In genomic region chr17:53135969-53136368, GRCh38 we compare ENCODE assay signal across 21 cellular contexts.
A peak's percentile ranks its signal among the peaks of the same experiment; 100 is the strongest.
DNase-seq lines count a peak whose midpoint lies in the region; FAIRE-seq and TF ChIP-seq lines count a peak whose summit lies in the region.
"Had no signal": no experiment of that assay in that cellular context is flagged by ENCODE, and none has a peak within 500 bp of the region (broad histone marks: within the 10 kb centered on the region; RNA-seq: fewer than 3 reads in every experiment).

No MANE protein-coding gene starts in this region.

- dilution Hi-C loops in endothelial cell of umbilical vein (cut with MboI; ENCODE audit: extremely low pct_ligation_motif_present, low sequenced_read_pairs), result no loop called here

- no peaks in the 10 kb centered on the region for H3K36me3 Mint-ChIP-seq in mesothelial cell of epicardium
- H3K36me3 Mint-ChIP-seq: CD14-positive monocyte; CD4-positive, alpha-beta memory T cell had no signal

- CTCF ChIA-PET in endothelial cell of umbilical vein (lab: Charles Lee), result no interaction called here

- H3K27me3 ChIP-seq in BE2C (no peaks in the 10 kb centered on the region), endothelial cell of umbilical vein (ENCODE audit: control insufficient read depth in 2 of 2, insufficient read depth in 2 of 2, low read length in 2 of 2) (no peaks in the 10 kb centered on the region)
- H3K27me3 ChIP-seq: BLaER1 had no signal

- no peaks in the 10 kb centered on the region for H3K9me1 ChIP-seq in endothelial cell of umbilical vein (replicated peaks; ENCODE audit: control insufficient read depth, extremely low read depth, insufficient read depth, low read length)

- BruUV-seq in endothelial cell of umbilical vein (replicated peaks; lab: Mats Ljungman, UMichigan), result no TSS peak

- POLR2A ChIA-PET in endothelial cell of umbilical vein (lab: Charles Lee), result no interaction called here

- peak overlapping the region; percentile 33 for H2AFZ ChIP-seq in endothelial cell of umbilical vein (ENCODE audit: low read depth, low read length)

- H3K36me3 ChIP-seq in BE2C (no peaks in the 10 kb centered on the region), endothelial cell of umbilical vein (ENCODE audit: control insufficient read depth in 2 of 2, extremely low read depth in 1 of 2, insufficient read depth in 2 of 2, low read length in 2 of 2) (no peaks in the 10 kb centered on the region)
- H3K36me3 ChIP-seq: BLaER1, HAP-1 had no signal

- TF ChIP-seq POLR2A in endothelial cell of umbilical vein (IDR thresholded peaks at IDR 0.05; ENCODE audit: low read depth, low read length), result no peak

- DNase-seq in BE2C (peak; percentile 65), SK-N-DZ (ENCODE audit: low spot score) (peak; percentile 89), endothelial cell of umbilical vein (ENCODE audit: low read depth, low spot score) (no peak), mesothelial cell of epicardium (ENCODE audit: low spot score in 2 of 2, unreplicated experiment in 2 of 2) (no peak), NCI-H526 (lab: John Stamatoyannopoulos, UW) (no peak), glomerular visceral epithelial cell (ENCODE audit: extremely low spot score) (no peak), NCI-H2171 (lab: John Stamatoyannopoulos, UW) (no peak)
- no peak for DNase-seq in stimulated activated CD4-positive, alpha-beta T cell treated with anti-CD3 and anti-CD28 coated beads, Interleukin-4, amount 100 ng/mL, for 4 hours
- DNase-seq: AML-193; CD4-positive, alpha-beta memory T cell; DMS153; DMS79; GF-D8; IMR-90 had no signal

- no peak overlapping the region for H3K9ac ChIP-seq in endothelial cell of umbilical vein (replicated peaks; ENCODE audit: extremely low read depth, insufficient read depth, low read length)
- H3K9ac ChIP-seq: BLaER1 had no signal

- H3K4me1 ChIP-seq in BE2C, result peaks cover 33% of the 10 kb centered on the region
- peaks cover 3% of the 10 kb centered on the region for H3K4me1 ChIP-seq in endothelial cell of umbilical vein (ENCODE audit: control insufficient read depth, extremely low read depth, insufficient read depth, low read length)
- H3K4me1 ChIP-seq: A549, BLaER1, HAP-1 had no signal

- H3K4me3 ChIP-seq in BE2C (ENCODE audit: low read depth, low read length) (no peak overlapping the region), endothelial cell of umbilical vein (replicated peaks in 1 of 3; ENCODE audit: insufficient read depth in 1 of 3, low read depth in 1 of 3, low read length in 3 of 3) (no peak overlapping the region)
- H3K4me3 ChIP-seq: A549, BLaER1, HAP-1 had no signal

- intact Hi-C loops in endothelial cell of umbilical vein (cut with micrococcal nuclease), result loop anchor here (2.0 kb wide), 1 partner anchor 95 kb away; no protein-coding TSS in a partner anchor

- no peaks in the 10 kb centered on the region for H3K27me3 Mint-ChIP-seq in mesothelial cell of epicardium (ENCODE audit: low read depth)
- H3K27me3 Mint-ChIP-seq: CD4-positive, alpha-beta memory T cell had no signal

- peak overlapping the region; percentile 41 for H3K27ac Mint-ChIP-seq in mesothelial cell of epicardium
- H3K27ac Mint-ChIP-seq: CD4-positive, alpha-beta memory T cell had no signal

- peaks cover under 1% of the 10 kb centered on the region for H3K9me3 Mint-ChIP-seq in mesothelial cell of epicardium

- no peaks in the 10 kb centered on the region for H3K79me2 ChIP-seq in endothelial cell of umbilical vein (ENCODE audit: control insufficient read depth, insufficient read depth, low read length)

- H3K4me3 Mint-ChIP-seq in mesothelial cell of epicardium, result no peak overlapping the region
- H3K4me3 Mint-ChIP-seq: CD14-positive monocyte; CD4-positive, alpha-beta memory T cell had no signal

- no peaks in the 10 kb centered on the region for H3K9me3 ChIP-seq in BE2C
- no peaks in the 10 kb centered on the region for H3K9me3 ChIP-seq in endothelial cell of umbilical vein (replicated peaks; ENCODE audit: control insufficient read depth, insufficient read depth, low read length)
- H3K9me3 ChIP-seq: A549, BLaER1, HAP-1 had no signal

- peaks cover 37% of the 10 kb centered on the region for H3K4me1 Mint-ChIP-seq in mesothelial cell of epicardium
- H3K4me1 Mint-ChIP-seq: CD14-positive monocyte; CD4-positive, alpha-beta memory T cell had no signal

- no peak for TF ChIP-seq CTCF in BE2C (IDR thresholded peaks at IDR 0.05; ENCODE audit: low read depth, low read length)
- no peak for TF ChIP-seq CTCF in endothelial cell of umbilical vein (IDR thresholded peaks at IDR 0.05; ENCODE audit: extremely low read depth in 1 of 2, insufficient read depth in 1 of 2, low read depth in 1 of 2, low read length in 2 of 2)
- TF ChIP-seq CTCF in mesothelial cell of epicardium (IDR thresholded peaks at IDR 0.05; ENCODE audit: unreplicated experiment), result no peak

- peak; percentile 15 for FAIRE-seq in endothelial cell of umbilical vein (lab: Jason Lieb, UNC)
- FAIRE-seq: A549, HTR-8/SVneo had no signal

- H4K20me1 ChIP-seq in endothelial cell of umbilical vein (replicated peaks; ENCODE audit: control insufficient read depth, extremely low read depth, insufficient read depth, low read length), result no peaks in the 10 kb centered on the region
- H4K20me1 ChIP-seq: BLaER1 had no signal

- no peak overlapping the region for H3K4me2 ChIP-seq in endothelial cell of umbilical vein (ENCODE audit: insufficient read depth, low read length)
- H3K4me2 ChIP-seq: A549, BLaER1 had no signal

- no peak overlapping the region for H3K27ac ChIP-seq in endothelial cell of umbilical vein (ENCODE audit: insufficient read depth, low read depth, low read length)
- H3K27ac ChIP-seq: 22Rv1, A549, BLaER1, HL-60 had no signal

TF ChIP-seq in endothelial cell of umbilical vein, 7 proteins besides CTCF, POLR2A, EP300 and RAD21:
- TF ChIP-seq MYC (IDR thresholded peaks at IDR 0.05; ENCODE audit: low read depth, low read length) (no peak), JUN (IDR thresholded peaks at IDR 0.05; ENCODE audit: borderline replicate concordance, insufficient read depth, insufficient read length, low read depth) (no peak), POLR2AphosphoS5 (IDR thresholded peaks at IDR 0.05; ENCODE audit: insufficient read depth, low read depth, low read length) (no peak)

Comparison
In these comparisons a context has a peak if more than half of its experiments do, and no peak if none do; other contexts are left out.
1. DNase-seq: peak in BE2C (single experiment) and SK-N-DZ (single experiment); none in endothelial cell of umbilical vein (single experiment), mesothelial cell of epicardium (0 of 2), NCI-H526 (0 of 2), stimulated activated CD4-positive, alpha-beta T cell treated with anti-CD3 and anti-CD28 coated beads, Interleukin-4, amount 100 ng/mL, for 4 hours (0 of 2), glomerular visceral epithelial cell (single experiment) and NCI-H2171 (single experiment).